In the genomic region with DNA sequence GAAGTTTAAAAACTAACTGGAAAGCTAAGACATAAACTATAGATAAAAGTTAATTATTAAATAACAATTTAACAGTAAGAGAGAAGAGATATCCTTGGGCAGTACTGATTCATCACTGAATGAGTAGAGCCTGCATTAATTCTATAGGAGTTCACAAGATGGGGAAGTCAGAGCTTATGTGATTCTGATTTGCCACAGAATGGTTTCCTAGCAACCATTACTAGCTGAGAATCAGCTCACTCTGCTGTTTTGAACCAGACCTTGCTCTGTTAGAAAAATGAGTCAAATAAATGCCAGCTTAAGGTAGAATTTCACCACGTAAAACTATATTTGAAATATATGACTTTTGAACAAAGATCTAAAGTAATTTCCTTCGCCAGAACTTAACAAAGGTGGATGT, we compare ENCODE assay signal across 11 cellular contexts.
DNase-seq lines count a peak whose midpoint lies in the region; ATAC-seq and TF ChIP-seq lines count a peak whose summit lies in the region.
"Had no signal": no experiment of that assay in that cellular context is flagged by ENCODE, and none has a peak within 500 bp of the region (broad histone marks: within the 10 kb centered on the region; RNA-seq: fewer than 3 reads in every experiment).

No MANE protein-coding gene starts in this region.

- H3K36me3 Mint-ChIP-seq in activated CD8-positive, alpha-beta memory T cell treated with anti-CD3 and anti-CD28 coated beads, Interleukin-2, amount 10 ng/mL, durations not matched to agents 7 days and 5 days = peaks cover 48% of the 10 kb centered on the region
- H3K36me3 Mint-ChIP-seq in activated T-helper 17 cell treated with anti-CD3 and anti-CD28 coated beads, Interleukin-2, amount 50 U/mL, for 72 hours (ENCODE audit: low read depth) = no peaks in the 10 kb centered on the region
- H3K36me3 Mint-ChIP-seq in stimulated activated effector memory CD8-positive, alpha-beta T cell treated with anti-CD3 and anti-CD28 coated beads, Interleukin-12 subunit alpha, Interleukin-12 subunit beta, amount 100 ng/mL, for 72 hours = no peaks in the 10 kb centered on the region
- no peaks in the 10 kb centered on the region for H3K36me3 Mint-ChIP-seq in WTC11

- no peaks in the 10 kb centered on the region for H4K20me1 ChIP-seq in Karpas-422 (ENCODE audit: insufficient read depth, low read depth, low read length)

- ATAC-seq in activated CD8-positive, alpha-beta memory T cell treated with anti-CD3 and anti-CD28 coated beads, Interleukin-2, amount 10 ng/mL, durations not matched to agents 7 days and 5 days = peak; percentile 49
- ATAC-seq in activated T-helper 17 cell treated with anti-CD3 and anti-CD28 coated beads, Interleukin-2, amount 50 U/mL, for 72 hours (replicated peaks) = peak; percentile 64
- ATAC-seq in stimulated activated effector memory CD8-positive, alpha-beta T cell treated with anti-CD3 and anti-CD28 coated beads, Interleukin-12 subunit alpha, Interleukin-12 subunit beta, amount 100 ng/mL, for 72 hours = peak; percentile 81
- no peak for ATAC-seq in WTC11

- no peaks in the 10 kb centered on the region for H3K79me2 ChIP-seq in Karpas-422 (ENCODE audit: low read length)

- H3K4me3 Mint-ChIP-seq in activated CD8-positive, alpha-beta memory T cell treated with anti-CD3 and anti-CD28 coated beads, Interleukin-2, amount 10 ng/mL, durations not matched to agents 7 days and 5 days = peak overlapping the region; percentile 62
- peak overlapping the region; percentile 73 for H3K4me3 Mint-ChIP-seq in activated T-helper 17 cell treated with anti-CD3 and anti-CD28 coated beads, Interleukin-2, amount 50 U/mL, for 72 hours
- H3K4me3 Mint-ChIP-seq in stimulated activated effector memory CD8-positive, alpha-beta T cell treated with anti-CD3 and anti-CD28 coated beads, Interleukin-12 subunit alpha, Interleukin-12 subunit beta, amount 100 ng/mL, for 72 hours = peak overlapping the region; percentile 68
- H3K4me3 Mint-ChIP-seq in WTC11 = no peak overlapping the region

- no peak overlapping the region for H3K4me2 ChIP-seq in Karpas-422 (ENCODE audit: low read depth, low read length, poor library complexity, severe bottlenecking)

- H2AFZ ChIP-seq in Karpas-422 (ENCODE audit: low read length) = no peak overlapping the region

- no peaks in the 10 kb centered on the region for H3K9me2 ChIP-seq in Karpas-422 (replicated peaks; ENCODE audit: insufficient read depth, low read length)

- TF ChIP-seq CTCF in WTC11 (IDR thresholded peaks at IDR 0.05) = no peak

- H3K27ac Mint-ChIP-seq in activated CD8-positive, alpha-beta memory T cell treated with anti-CD3 and anti-CD28 coated beads, Interleukin-2, amount 10 ng/mL, durations not matched to agents 7 days and 5 days = peak overlapping the region; percentile 96
- peak overlapping the region; percentile 90 for H3K27ac Mint-ChIP-seq in activated T-helper 17 cell treated with anti-CD3 and anti-CD28 coated beads, Interleukin-2, amount 50 U/mL, for 72 hours
- peak overlapping the region; percentile 92 for H3K27ac Mint-ChIP-seq in stimulated activated effector memory CD8-positive, alpha-beta T cell treated with anti-CD3 and anti-CD28 coated beads, Interleukin-12 subunit alpha, Interleukin-12 subunit beta, amount 100 ng/mL, for 72 hours
- H3K27ac Mint-ChIP-seq in WTC11 = no peak overlapping the region

- H3K9me3 Mint-ChIP-seq in activated CD8-positive, alpha-beta memory T cell treated with anti-CD3 and anti-CD28 coated beads, Interleukin-2, amount 10 ng/mL, durations not matched to agents 7 days and 5 days (ENCODE audit: low read depth) = peaks cover 15% of the 10 kb centered on the region
- no peaks in the 10 kb centered on the region for H3K9me3 Mint-ChIP-seq in activated T-helper 17 cell treated with anti-CD3 and anti-CD28 coated beads, Interleukin-2, amount 50 U/mL, for 72 hours
- no peaks in the 10 kb centered on the region for H3K9me3 Mint-ChIP-seq in stimulated activated effector memory CD8-positive, alpha-beta T cell treated with anti-CD3 and anti-CD28 coated beads, Interleukin-12 subunit alpha, Interleukin-12 subunit beta, amount 100 ng/mL, for 72 hours
- peaks cover 4% of the 10 kb centered on the region for H3K9me3 Mint-ChIP-seq in WTC11

- no peaks in the 10 kb centered on the region for H3K36me3 ChIP-seq in Karpas-422 (ENCODE audit: insufficient read depth, low read length)
- H3K36me3 ChIP-seq: SJCRH30, upper lobe of left lung had no signal

- H3K27me3 Mint-ChIP-seq in activated CD8-positive, alpha-beta memory T cell treated with anti-CD3 and anti-CD28 coated beads, Interleukin-2, amount 10 ng/mL, durations not matched to agents 7 days and 5 days = no peaks in the 10 kb centered on the region
- no peaks in the 10 kb centered on the region for H3K27me3 Mint-ChIP-seq in activated T-helper 17 cell treated with anti-CD3 and anti-CD28 coated beads, Interleukin-2, amount 50 U/mL, for 72 hours
- H3K27me3 Mint-ChIP-seq in WTC11 (ENCODE audit: low read depth) = no peaks in the 10 kb centered on the region; the same call in 1 of the 2 replicates

- peaks cover 70% of the 10 kb centered on the region for H3K4me1 Mint-ChIP-seq in activated CD8-positive, alpha-beta memory T cell treated with anti-CD3 and anti-CD28 coated beads, Interleukin-2, amount 10 ng/mL, durations not matched to agents 7 days and 5 days
- H3K4me1 Mint-ChIP-seq in activated T-helper 17 cell treated with anti-CD3 and anti-CD28 coated beads, Interleukin-2, amount 50 U/mL, for 72 hours = peaks cover 47% of the 10 kb centered on the region
- H3K4me1 Mint-ChIP-seq in stimulated activated effector memory CD8-positive, alpha-beta T cell treated with anti-CD3 and anti-CD28 coated beads, Interleukin-12 subunit alpha, Interleukin-12 subunit beta, amount 100 ng/mL, for 72 hours = peaks cover 69% of the 10 kb centered on the region
- H3K4me1 Mint-ChIP-seq in WTC11 = peaks cover 6% of the 10 kb centered on the region

- H3K9ac ChIP-seq in Karpas-422 (ENCODE audit: low read length) = no peak overlapping the region

- POLR2A ChIA-PET in WTC11 (lab: Charles Lee) = no interaction called here

- no peak overlapping the region for H3K4me3 ChIP-seq in Karpas-422 (ENCODE audit: low read length)
- H3K4me3 ChIP-seq: SJCRH30, upper lobe of left lung had no signal

- CTCF ChIA-PET in activated CD8-positive, alpha-beta memory T cell treated with anti-CD3 and anti-CD28 coated beads, Interleukin-2, amount 10 ng/mL, durations not matched to agents 7 days and 5 days (lab: Charles Lee) = interaction anchor here (0.9 to 3.5 kb wide), 17 partner anchors 9 to 683 kb away, joined by 3 to 31 read pairs (median 8); no protein-coding TSS in a partner anchor
- CTCF ChIA-PET in WTC11 (lab: Charles Lee) = interaction anchor here (1.0 to 1.4 kb wide), 3 partner anchors 14 to 22 kb away, joined by 3 read pairs; no protein-coding TSS in a partner anchor

- no peaks in the 10 kb centered on the region; the same call in 1 of the 2 replicates for H3K27me3 ChIP-seq in Karpas-422 (ENCODE audit: low read length)
- H3K27me3 ChIP-seq: SJCRH30, upper lobe of left lung had no signal

- peak; percentile 38 for DNase-seq in activated CD8-positive, alpha-beta memory T cell treated with anti-CD3 and anti-CD28 coated beads, Interleukin-2, amount 10 ng/mL, durations not matched to agents 7 days and 5 days
- no peak for DNase-seq in activated CD8-positive, alpha-beta memory T cell treated with anti-CD3 and anti-CD28 coated beads, Interleukin-2, amount 50 U/mL, for 48 hours
- DNase-seq in Karpas-422 (peak; percentile 56), SIG-M5 (lab: John Stamatoyannopoulos, UW) (no peak), WTC11 (ENCODE audit: low spot score) (no peak), A172 (ENCODE audit: low spot score) (no peak)
- DNase-seq in stimulated activated effector memory CD8-positive, alpha-beta T cell treated with anti-CD3 and anti-CD28 coated beads, Interleukin-12 subunit alpha, Interleukin-12 subunit beta, amount 100 ng/mL, for 72 hours (ENCODE audit: low spot score in 2 of 2) = no peak
- DNase-seq: Caco-2, SJCRH30, upper lobe of left lung had no signal

- H3K27ac ChIP-seq in Karpas-422 (ENCODE audit: low read length) = no peak overlapping the region
- H3K27ac ChIP-seq: SJCRH30, upper lobe of left lung had no signal

- peaks cover 3% of the 10 kb centered on the region; the same call in 1 of the 2 replicates for H3K4me1 ChIP-seq in Karpas-422 (ENCODE audit: low read length)
- H3K4me1 ChIP-seq: Caco-2, SJCRH30, upper lobe of left lung had no signal

- no peaks in the 10 kb centered on the region for H3K9me3 ChIP-seq in Karpas-422 (ENCODE audit: low read length)
- H3K9me3 ChIP-seq: Caco-2, SJCRH30, upper lobe of left lung had no signal

TF ChIP-seq in WTC11, 78 proteins besides CTCF, POLR2A, EP300 and RAD21 (continues in another document):
- TF ChIP-seq SMAD3 (CRISPR knock-in tag; IDR thresholded peaks at IDR 0.05; ENCODE audit: borderline replicate concordance) = no peak
- TF ChIP-seq, protein P1, sequence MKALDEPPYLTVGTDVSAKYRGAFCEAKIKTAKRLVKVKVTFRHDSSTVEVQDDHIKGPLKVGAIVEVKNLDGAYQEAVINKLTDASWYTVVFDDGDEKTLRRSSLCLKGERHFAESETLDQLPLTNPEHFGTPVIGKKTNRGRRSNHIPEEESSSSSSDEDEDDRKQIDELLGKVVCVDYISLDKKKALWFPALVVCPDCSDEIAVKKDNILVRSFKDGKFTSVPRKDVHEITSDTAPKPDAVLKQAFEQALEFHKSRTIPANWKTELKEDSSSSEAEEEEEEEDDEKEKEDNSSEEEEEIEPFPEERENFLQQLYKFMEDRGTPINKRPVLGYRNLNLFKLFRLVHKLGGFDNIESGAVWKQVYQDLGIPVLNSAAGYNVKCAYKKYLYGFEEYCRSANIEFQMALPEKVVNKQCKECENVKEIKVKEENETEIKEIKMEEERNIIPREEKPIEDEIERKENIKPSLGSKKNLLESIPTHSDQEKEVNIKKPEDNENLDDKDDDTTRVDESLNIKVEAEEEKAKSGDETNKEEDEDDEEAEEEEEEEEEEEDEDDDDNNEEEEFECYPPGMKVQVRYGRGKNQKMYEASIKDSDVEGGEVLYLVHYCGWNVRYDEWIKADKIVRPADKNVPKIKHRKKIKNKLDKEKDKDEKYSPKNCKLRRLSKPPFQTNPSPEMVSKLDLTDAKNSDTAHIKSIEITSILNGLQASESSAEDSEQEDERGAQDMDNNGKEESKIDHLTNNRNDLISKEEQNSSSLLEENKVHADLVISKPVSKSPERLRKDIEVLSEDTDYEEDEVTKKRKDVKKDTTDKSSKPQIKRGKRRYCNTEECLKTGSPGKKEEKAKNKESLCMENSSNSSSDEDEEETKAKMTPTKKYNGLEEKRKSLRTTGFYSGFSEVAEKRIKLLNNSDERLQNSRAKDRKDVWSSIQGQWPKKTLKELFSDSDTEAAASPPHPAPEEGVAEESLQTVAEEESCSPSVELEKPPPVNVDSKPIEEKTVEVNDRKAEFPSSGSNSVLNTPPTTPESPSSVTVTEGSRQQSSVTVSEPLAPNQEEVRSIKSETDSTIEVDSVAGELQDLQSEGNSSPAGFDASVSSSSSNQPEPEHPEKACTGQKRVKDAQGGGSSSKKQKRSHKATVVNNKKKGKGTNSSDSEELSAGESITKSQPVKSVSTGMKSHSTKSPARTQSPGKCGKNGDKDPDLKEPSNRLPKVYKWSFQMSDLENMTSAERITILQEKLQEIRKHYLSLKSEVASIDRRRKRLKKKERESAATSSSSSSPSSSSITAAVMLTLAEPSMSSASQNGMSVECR (CRISPR knock-in tag; IDR thresholded peaks at IDR 0.05; ENCODE audit: borderline replicate concordance) = no peak

Comparison
In these comparisons a context has a peak if more than half of its experiments do, and no peak if none do; other contexts are left out.
1. DNase-seq: peak in activated CD8-positive, alpha-beta memory T cell treated with anti-CD3 and anti-CD28 coated beads, Interleukin-2, amount 10 ng/mL, durations not matched to agents 7 days and 5 days (single experiment) and Karpas-422 (single experiment); none in activated CD8-positive, alpha-beta memory T cell treated with anti-CD3 and anti-CD28 coated beads, Interleukin-2, amount 50 U/mL, for 48 hours (single experiment), stimulated activated effector memory CD8-positive, alpha-beta T cell treated with anti-CD3 and anti-CD28 coated beads, Interleukin-12 subunit alpha, Interleukin-12 subunit beta, amount 100 ng/mL, for 72 hours (0 of 2), SIG-M5 (single experiment), WTC11 (single experiment) and A172 (single experiment).